In genomic region chr10:12720217-12720981, GRCh38 we compare ENCODE assay signal across 8 cellular contexts.
DNase-seq lines count a peak whose midpoint lies in the region; ATAC-seq and TF ChIP-seq lines count a peak whose summit lies in the region.

No MANE protein-coding gene starts in this region.

- peaks cover 3% of the 10 kb centered on the region for H3K27me3 Mint-ChIP-seq in brain

- peaks cover 17% of the 10 kb centered on the region for H3K36me3 Mint-ChIP-seq in brain

- H3K27me3 ChIP-seq in Karpas-422 (ENCODE audit: low read length): no peaks in the 10 kb centered on the region

- H3K79me2 ChIP-seq in Karpas-422 (ENCODE audit: low read length): no peaks in the 10 kb centered on the region

- H3K27ac ChIP-seq in Karpas-422 (ENCODE audit: low read length): no peak overlapping the region

- H4K20me1 ChIP-seq in Karpas-422 (ENCODE audit: insufficient read depth, low read depth, low read length): no peaks in the 10 kb centered on the region

- H3K36me3 ChIP-seq in Karpas-422 (ENCODE audit: insufficient read depth, low read length): no peaks in the 10 kb centered on the region

- H3K9me3 Mint-ChIP-seq in brain: peaks cover 0 to 15% (median 9%) of the 10 kb centered on the region in 5 experiments

- no peak overlapping the region for H3K4me3 Mint-ChIP-seq in brain

- TF ChIP-seq CTCF in brain (conservative IDR thresholded peaks at IDR 0.05): no peak

- H3K4me2 ChIP-seq in Karpas-422 (ENCODE audit: low read depth, low read length, poor library complexity, severe bottlenecking): no peak overlapping the region

- H3K9ac ChIP-seq in Karpas-422 (ENCODE audit: low read length): no peak overlapping the region

- no peaks in the 10 kb centered on the region for H3K9me3 ChIP-seq in Karpas-422 (ENCODE audit: low read length)

- no peaks in the 10 kb centered on the region for H3K4me1 ChIP-seq in Karpas-422 (ENCODE audit: low read length)

- H3K27ac Mint-ChIP-seq in brain: peak overlapping the region; percentile 19 to 91 (median 74)

- H3K4me1 Mint-ChIP-seq in brain: peaks cover 48% of the 10 kb centered on the region

- H2AFZ ChIP-seq in Karpas-422 (ENCODE audit: low read length): no peak overlapping the region

- no peak overlapping the region for H3K4me3 ChIP-seq in Karpas-422 (ENCODE audit: low read length)

- H3K9me2 ChIP-seq in Karpas-422 (replicated peaks; ENCODE audit: insufficient read depth, low read length): no peaks in the 10 kb centered on the region

- ATAC-seq in left lobe of liver (peak; percentile 78), HG02981 (IDR thresholded peaks at IDR 0.05; ENCODE audit: unreplicated experiment) (no peak), GM19328 (IDR thresholded peaks at IDR 0.05; ENCODE audit: unreplicated experiment) (no peak)

- DNase-seq in DMS79 treated with DMSO at 0.1 percent for 48 hours (lab: John Stamatoyannopoulos, UW) (peak; percentile 83), NCI-H2029 (lab: John Stamatoyannopoulos, UW) (peak; percentile 57), left lobe of liver (ENCODE audit: low spot score) (peak; percentile 87), stromal cell of bone marrow (ENCODE audit: low read depth) (peak; percentile 91), Karpas-422 (no peak)
